ENCODE assay signal across 8 cellular contexts in genomic region chr10:128150045-128150493, GRCh38. TPM values are rescaled to one million over a fixed set of nuclear protein-coding genes. Genes with fewer than 3 reads are reported as not detected.
DNase-seq lines count a peak whose midpoint lies in the region; ATAC-seq and TF ChIP-seq lines count a peak whose summit lies in the region.

No MANE protein-coding gene starts in this region.

- peaks cover 16% of the 10 kb centered on the region for H3K27me3 Mint-ChIP-seq in activated CD4-positive, alpha-beta T cell treated with anti-CD3 and anti-CD28 coated beads, Interleukin-2, amount 10 ng/mL, durations not matched to agents 7 days and 5 days

- DNase-seq in NCI-H1694 treated with DMSO at 0.1 percent for 48 hours (lab: John Stamatoyannopoulos, UW) (peak; percentile 22), NCI-H1694 (lab: John Stamatoyannopoulos, UW) (no peak), NCI-H2171 treated with DMSO at 0.1 percent for 48 hours (lab: John Stamatoyannopoulos, UW) (peak; percentile 41), dorsolateral prefrontal cortex (peak in 8 of 10 donors; percentile 33 to 73 (median 44)), lower lobe of right lung (peak; percentile 78)
- DNase-seq in activated CD4-positive, alpha-beta T cell treated with anti-CD3 and anti-CD28 coated beads, Interleukin-2, amount 10 ng/mL, durations not matched to agents 7 days and 5 days: peak; percentile 79
- peak; percentile 54 to 70 (median 54) for DNase-seq in stimulated activated CD4-positive, alpha-beta T cell treated with anti-CD3 and anti-CD28 coated beads, TNF-alpha, amount 100 ng/mL, for 24 hours (ENCODE audit: low read depth in 3 of 3)

- no peaks in the 10 kb centered on the region for H3K36me3 ChIP-seq in lower lobe of right lung

- intact Hi-C loops in dorsolateral prefrontal cortex (cut with DNase I): loop anchor here (5.0 kb wide), 1 partner anchor 73 kb away; no protein-coding TSS in a partner anchor
- intact Hi-C loops in lower lobe of right lung (cut with DNase I): no loop called here

- POLR2A ChIA-PET in activated CD4-positive, alpha-beta T cell treated with anti-CD3 and anti-CD28 coated beads, Interleukin-2, amount 10 ng/mL, durations not matched to agents 7 days and 5 days (lab: Charles Lee): no interaction called here

- peaks cover 0 to 10% (median 0%) of the 10 kb centered on the region in 45 donors for H3K27me3 ChIP-seq in dorsolateral prefrontal cortex
- peaks cover 21% of the 10 kb centered on the region for H3K27me3 ChIP-seq in lower lobe of right lung (ENCODE audit: low read depth)

- peak overlapping the region in 58 of 59 donors; percentile 31 to 71 (median 57) for H3K4me3 ChIP-seq in dorsolateral prefrontal cortex
- peak overlapping the region; percentile 44 for H3K4me3 ChIP-seq in lower lobe of right lung

- peak; percentile 90 for ATAC-seq in HG02885 (IDR thresholded peaks at IDR 0.05; ENCODE audit: poor library complexity, unreplicated experiment)
- peak; percentile 96 to 97 for ATAC-seq in lower lobe of right lung

- peak overlapping the region; percentile 63 for H3K4me3 Mint-ChIP-seq in activated CD4-positive, alpha-beta T cell treated with anti-CD3 and anti-CD28 coated beads, Interleukin-2, amount 10 ng/mL, durations not matched to agents 7 days and 5 days

- H3K36me3 Mint-ChIP-seq in activated CD4-positive, alpha-beta T cell treated with anti-CD3 and anti-CD28 coated beads, Interleukin-2, amount 10 ng/mL, durations not matched to agents 7 days and 5 days (ENCODE audit: low read depth): no peaks in the 10 kb centered on the region

- no peaks in the 10 kb centered on the region for H3K9me3 ChIP-seq in lower lobe of right lung

- peaks cover 11% of the 10 kb centered on the region for H3K4me1 Mint-ChIP-seq in activated CD4-positive, alpha-beta T cell treated with anti-CD3 and anti-CD28 coated beads, Interleukin-2, amount 10 ng/mL, durations not matched to agents 7 days and 5 days

- no peak overlapping the region for H3K27ac Mint-ChIP-seq in activated CD4-positive, alpha-beta T cell treated with anti-CD3 and anti-CD28 coated beads, Interleukin-2, amount 10 ng/mL, durations not matched to agents 7 days and 5 days

- TF ChIP-seq CTCF in dorsolateral prefrontal cortex (IDR thresholded peaks at IDR 0.05 in 54 of 56, conservative IDR thresholded peaks at IDR 0.05 in 2 of 56; ENCODE audit: low read depth in 1 of 56, partially characterized antibody in 56 of 56) (peak; percentile 39 to 87 (median 74)), lower lobe of right lung (IDR thresholded peaks at IDR 0.05) (peak; percentile 79)

- H3K27ac ChIP-seq in dorsolateral prefrontal cortex (no peak overlapping the region), lower lobe of right lung (no peak overlapping the region)

- H3K4me1 ChIP-seq in lower lobe of right lung: peaks cover 5% of the 10 kb centered on the region

- H3K9me3 Mint-ChIP-seq in activated CD4-positive, alpha-beta T cell treated with anti-CD3 and anti-CD28 coated beads, Interleukin-2, amount 10 ng/mL, durations not matched to agents 7 days and 5 days: peaks cover 10% of the 10 kb centered on the region

- CTCF ChIA-PET in activated CD4-positive, alpha-beta T cell treated with anti-CD3 and anti-CD28 coated beads, Interleukin-2, amount 10 ng/mL, durations not matched to agents 7 days and 5 days (lab: Charles Lee): interaction anchor here (0.9 to 1.9 kb wide), 13 partner anchors 11 to 243 kb away, joined by 3 to 14 read pairs (median 4); partner anchors contain the start of genes MKI67 and PTPRE

RNA-seq across cellular contexts. Expression of gene MKI67, which starts 23.8 kb away (rescaled TPM):
- total RNA-seq in activated CD4-positive, alpha-beta T cell treated with anti-CD3 and anti-CD28 coated beads, Interleukin-2, amount 10 ng/mL, durations not matched to agents 7 days and 5 days: 100 to 1,000 TPM; 328 to 345 TPM
- total RNA-seq in dorsolateral prefrontal cortex (1 to 10 TPM in 13 of 120 experiments, under 1 TPM in 88, not detected in 19; 0.03 to 5.4 (median 0.28) TPM), lower lobe of right lung (4.8 TPM)

Comparison
In these comparisons a context has a peak if more than half of its experiments do, and no peak if none do; other contexts are left out.
1. RNA of gene MKI67, which starts 23.8 kb away (total RNA-seq): 328 to 345 TPM in activated CD4-positive, alpha-beta T cell treated with anti-CD3 and anti-CD28 coated beads, Interleukin-2, amount 10 ng/mL, durations not matched to agents 7 days and 5 days; 4.8 TPM in lower lobe of right lung (single experiment) and 0.03 to 5.4 TPM in dorsolateral prefrontal cortex; every median in the first group is over 10 times any median in the second.